ENCODE assay signal across 28 cellular contexts in genomic region chr12:132276720-132277373, GRCh38. TPM values are rescaled to one million over a fixed set of nuclear protein-coding genes. Genes with fewer than 3 reads are reported as not detected.
"Had no signal": no experiment of that assay in that cellular context is flagged by ENCODE, and none has a peak within 500 bp of the region (broad histone marks: within the 10 kb centered on the region; RNA-seq: fewer than 3 reads in every experiment).

No MANE protein-coding gene starts in this region.

- H3K27ac Mint-ChIP-seq: activated CD4-positive, alpha-beta memory T cell treated with anti-CD3 and anti-CD28 coated beads, Interleukin-2, amount 10 ng/mL, durations not matched to agents 7 days and 5 days; activated CD8-positive, alpha-beta memory T cell treated with anti-CD3 and anti-CD28 coated beads, Interleukin-2, amount 10 ng/mL, durations not matched to agents 7 days and 5 days; activated naive CD4-positive, alpha-beta T cell treated with anti-CD3 and anti-CD28 coated beads, Interleukin-2, amount 50 U/mL, for 72 hours; stimulated activated memory B cell treated with anti-CD40 and anti-IgM and Interleukin-4, amounts not matched to agents 10 μg/mL and 1 μg/mL and 100 μg/mL, for 72 hours; T-helper 17 cell; type B pancreatic cell had no signal

- H3K27me3 ChIP-seq: ascending aorta had no signal

- H3K9me3 ChIP-seq: adrenal gland, ascending aorta, lower lobe of right lung, neutrophil, pancreas, psoas muscle, stomach had no signal

- FAIRE-seq: colon, kidney, pancreas had no signal

- H3K4me3 ChIP-seq: adrenal gland, ascending aorta, lower lobe of right lung, pancreas, psoas muscle, smooth muscle cell, stomach had no signal

- H3K27ac ChIP-seq: adrenal gland, ascending aorta, foreskin keratinocyte, lower lobe of right lung, neutrophil, pancreas, psoas muscle, stomach had no signal

- H3K4me1 ChIP-seq: adrenal gland, ascending aorta, foreskin keratinocyte, lower lobe of right lung, pancreas, psoas muscle had no signal

- H3K36me3 Mint-ChIP-seq: activated CD8-positive, alpha-beta memory T cell treated with anti-CD3 and anti-CD28 coated beads, Interleukin-2, amount 10 ng/mL, durations not matched to agents 7 days and 5 days; activated naive CD4-positive, alpha-beta T cell treated with anti-CD3 and anti-CD28 coated beads, Interleukin-2, amount 50 U/mL, for 72 hours; naive thymus-derived CD4-positive, alpha-beta T cell; stimulated activated memory B cell treated with anti-CD40 and anti-IgM and Interleukin-4, amounts not matched to agents 10 μg/mL and 1 μg/mL and 100 μg/mL, for 72 hours; type B pancreatic cell had no signal

- ATAC-seq: activated CD8-positive, alpha-beta memory T cell treated with anti-CD3 and anti-CD28 coated beads, Interleukin-2, amount 10 ng/mL, durations not matched to agents 7 days and 5 days; activated naive CD4-positive, alpha-beta T cell treated with anti-CD3 and anti-CD28 coated beads, Interleukin-2, amount 50 U/mL, for 72 hours; foreskin keratinocyte; left lobe of liver; lower lobe of right lung; naive thymus-derived CD4-positive, alpha-beta T cell; pancreas; psoas muscle; sciatic nerve; stimulated activated memory B cell treated with anti-CD40 and anti-IgM and Interleukin-4, amounts not matched to agents 10 μg/mL and 1 μg/mL and 100 μg/mL, for 72 hours; T-helper 17 cell had no signal

- H3K36me3 ChIP-seq: adrenal gland, ascending aorta, lower lobe of right lung, neutrophil, pancreas, stomach had no signal

- H3K4me2 ChIP-seq: smooth muscle cell had no signal

- H3K27me3 Mint-ChIP-seq: activated CD4-positive, alpha-beta memory T cell treated with anti-CD3 and anti-CD28 coated beads, Interleukin-2, amount 10 ng/mL, durations not matched to agents 7 days and 5 days; activated CD8-positive, alpha-beta memory T cell treated with anti-CD3 and anti-CD28 coated beads, Interleukin-2, amount 10 ng/mL, durations not matched to agents 7 days and 5 days had no signal

- H3K4me3 Mint-ChIP-seq: activated CD4-positive, alpha-beta memory T cell treated with anti-CD3 and anti-CD28 coated beads, Interleukin-2, amount 10 ng/mL, durations not matched to agents 7 days and 5 days; activated CD8-positive, alpha-beta memory T cell treated with anti-CD3 and anti-CD28 coated beads, Interleukin-2, amount 10 ng/mL, durations not matched to agents 7 days and 5 days; central memory CD8-positive, alpha-beta T cell; naive thymus-derived CD4-positive, alpha-beta T cell; stimulated activated memory B cell treated with anti-CD40 and anti-IgM and Interleukin-4, amounts not matched to agents 10 μg/mL and 1 μg/mL and 100 μg/mL, for 72 hours; T-helper 17 cell; type B pancreatic cell had no signal

- DNase-seq: activated CD4-positive, alpha-beta memory T cell treated with anti-CD3 and anti-CD28 coated beads, Interleukin-2, amount 10 ng/mL, durations not matched to agents 7 days and 5 days; activated CD4-positive, alpha-beta T cell treated with anti-CD3 and anti-CD28 coated beads for 48 hours; activated CD8-positive, alpha-beta memory T cell treated with anti-CD3 and anti-CD28 coated beads, Interleukin-2, amount 10 ng/mL, durations not matched to agents 7 days and 5 days; activated gamma-delta T cell; activated T-cell treated with anti-CD3 and anti-CD28 coated beads for 4 hours; adrenal gland; effector memory CD4-positive, alpha-beta T cell; foreskin keratinocyte; naive thymus-derived CD4-positive, alpha-beta T cell; stimulated activated CD4-positive, alpha-beta T cell treated with anti-CD3 and anti-CD28 coated beads, Interleukin-15, amount 100 ng/mL, for 24 hours; stomach; T-helper 17 cell had no signal

- H3K4me1 Mint-ChIP-seq: activated CD4-positive, alpha-beta memory T cell treated with anti-CD3 and anti-CD28 coated beads, Interleukin-2, amount 10 ng/mL, durations not matched to agents 7 days and 5 days; activated CD8-positive, alpha-beta memory T cell treated with anti-CD3 and anti-CD28 coated beads, Interleukin-2, amount 10 ng/mL, durations not matched to agents 7 days and 5 days; central memory CD8-positive, alpha-beta T cell; stimulated activated memory B cell treated with anti-CD40 and anti-IgM and Interleukin-4, amounts not matched to agents 10 μg/mL and 1 μg/mL and 100 μg/mL, for 72 hours; T-helper 17 cell had no signal

- H3K9me3 Mint-ChIP-seq: activated CD4-positive, alpha-beta memory T cell treated with anti-CD3 and anti-CD28 coated beads, Interleukin-2, amount 10 ng/mL, durations not matched to agents 7 days and 5 days; activated naive CD4-positive, alpha-beta T cell treated with anti-CD3 and anti-CD28 coated beads, Interleukin-2, amount 50 U/mL, for 72 hours; central memory CD8-positive, alpha-beta T cell; stimulated activated memory B cell treated with anti-CD40 and anti-IgM and Interleukin-4, amounts not matched to agents 10 μg/mL and 1 μg/mL and 100 μg/mL, for 72 hours; type B pancreatic cell had no signal

RNA-seq across cellular contexts. Expression of gene GALNT9, which starts 52.5 kb away (rescaled TPM):
- total RNA-seq: activated CD4-positive, alpha-beta memory T cell treated with anti-CD3 and anti-CD28 coated beads, Interleukin-2, amount 10 ng/mL, durations not matched to agents 7 days and 5 days; activated CD8-positive, alpha-beta memory T cell treated with anti-CD3 and anti-CD28 coated beads, Interleukin-2, amount 10 ng/mL, durations not matched to agents 7 days and 5 days; ascending aorta; foreskin keratinocyte; left lobe of liver; lower lobe of right lung; mesenteric fat pad; naive thymus-derived CD4-positive, alpha-beta T cell; psoas muscle; sciatic nerve; smooth muscle cell; T-helper 17 cell had no signal
- polyA plus RNA-seq: esophagus; foreskin keratinocyte; naive thymus-derived CD4-positive, alpha-beta T cell had no signal
